12 cellular contexts compared by ENCODE assay signal in the genomic region with DNA sequence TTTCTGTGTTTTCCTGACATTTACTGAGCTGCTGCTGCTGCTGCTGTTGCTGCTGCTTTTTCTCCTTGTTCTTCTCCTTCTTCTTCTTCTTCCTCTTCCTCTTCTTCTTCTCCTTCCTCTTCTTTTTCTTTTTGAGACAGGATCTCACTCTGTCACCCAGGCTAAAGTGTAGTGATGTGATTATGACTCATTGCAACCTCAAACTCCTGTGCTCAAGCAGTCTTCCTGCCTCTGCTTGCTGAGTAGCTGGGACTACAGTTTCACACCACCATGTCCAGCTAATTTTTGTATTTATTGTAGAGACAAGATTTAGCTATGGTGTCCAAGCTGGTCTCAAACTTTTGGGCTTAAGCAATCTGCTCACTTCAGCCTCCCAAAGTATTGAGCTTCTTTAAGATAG.
DNase-seq lines count a peak whose midpoint lies in the region; ATAC-seq, FAIRE-seq and TF ChIP-seq lines count a peak whose summit lies in the region.
"Had no signal": no experiment of that assay in that cellular context is flagged by ENCODE, and none has a peak within 500 bp of the region (broad histone marks: within the 10 kb centered on the region; RNA-seq: fewer than 3 reads in every experiment).

No MANE protein-coding gene starts in this region.

- H3K9ac ChIP-seq in skeletal muscle satellite cell (ENCODE audit: low read depth, low read length): no peak overlapping the region
- H3K9ac ChIP-seq in kidney (ENCODE audit: low read length in 2 of 2): no peak overlapping the region

- H3K27ac Mint-ChIP-seq in activated T-cell treated with anti-CD3 and anti-CD28 coated beads, Interleukin-2, amount 50 U/mL, for 24 hours: peak overlapping the region; percentile 76
- peak overlapping the region; percentile 73 for H3K27ac Mint-ChIP-seq in activated T-helper 2 cell treated with anti-CD3 and anti-CD28 coated beads, Interferon-gamma antibody, Interleukin-2, Interleukin-4, amounts not matched to agents 10 μg/mL and 5 μg/mL and 100 μg/mL, durations not matched to agents 14 hours and 24 hours and 36 hours
- H3K27ac Mint-ChIP-seq: B cell had no signal

- ATAC-seq in HG03432 (IDR thresholded peaks at IDR 0.05; ENCODE audit: unreplicated experiment) (peak; percentile 69), GM19455 (IDR thresholded peaks at IDR 0.05; ENCODE audit: unreplicated experiment) (no peak)

- H3K27ac ChIP-seq in kidney (ENCODE audit: low read depth in 2 of 2, low read length in 2 of 2): no peak overlapping the region

- TF ChIP-seq CTCF in kidney (IDR thresholded peaks at IDR 0.05; ENCODE audit: borderline replicate concordance, extremely low read depth, insufficient read depth): no peak

- intact Hi-C loops in activated T-helper 2 cell treated with anti-CD3 and anti-CD28 coated beads, Interferon-gamma antibody, Interleukin-2, Interleukin-4, amounts not matched to agents 10 μg/mL and 5 μg/mL and 100 μg/mL, durations not matched to agents 14 hours and 24 hours and 36 hours (cut with micrococcal nuclease): loop anchor here (5.0 kb wide), 3 partner anchors 51 to 1139 kb away; no protein-coding TSS in a partner anchor
- intact Hi-C loops in kidney (cut with DNase I): no loop called here

- no peaks in the 10 kb centered on the region for H3K27me3 Mint-ChIP-seq in activated T-cell treated with anti-CD3 and anti-CD28 coated beads, Interleukin-2, amount 50 U/mL, for 24 hours
- H3K27me3 Mint-ChIP-seq in activated T-helper 2 cell treated with anti-CD3 and anti-CD28 coated beads, Interferon-gamma antibody, Interleukin-2, Interleukin-4, amounts not matched to agents 10 μg/mL and 5 μg/mL and 100 μg/mL, durations not matched to agents 14 hours and 24 hours and 36 hours (ENCODE audit: low read depth): no peaks in the 10 kb centered on the region
- H3K27me3 Mint-ChIP-seq: B cell had no signal

- peak overlapping the region; percentile 10 for H3K4me2 ChIP-seq in skeletal muscle satellite cell (ENCODE audit: low read length)

- H3K4me3 ChIP-seq in skeletal muscle satellite cell (ENCODE audit: low read length) (no peak overlapping the region), kidney (ENCODE audit: low read length in 2 of 2) (no peak overlapping the region)

- peaks cover 59% of the 10 kb centered on the region for H3K4me1 Mint-ChIP-seq in activated T-cell treated with anti-CD3 and anti-CD28 coated beads, Interleukin-2, amount 50 U/mL, for 24 hours (ENCODE audit: low read depth)
- peaks cover 48% of the 10 kb centered on the region for H3K4me1 Mint-ChIP-seq in activated T-helper 2 cell treated with anti-CD3 and anti-CD28 coated beads, Interferon-gamma antibody, Interleukin-2, Interleukin-4, amounts not matched to agents 10 μg/mL and 5 μg/mL and 100 μg/mL, durations not matched to agents 14 hours and 24 hours and 36 hours (ENCODE audit: low read depth)
- H3K4me1 Mint-ChIP-seq: B cell had no signal

- H3K9me3 ChIP-seq in skeletal muscle satellite cell (replicated peaks; ENCODE audit: low read length): no peaks in the 10 kb centered on the region
- no peaks in the 10 kb centered on the region for H3K9me3 ChIP-seq in kidney (ENCODE audit: control insufficient read depth in 1 of 2, low read length in 2 of 2)

- H3K36me3 Mint-ChIP-seq in activated T-cell treated with anti-CD3 and anti-CD28 coated beads, Interleukin-2, amount 50 U/mL, for 24 hours (ENCODE audit: low read depth): peaks cover 7% of the 10 kb centered on the region
- H3K36me3 Mint-ChIP-seq in activated T-helper 2 cell treated with anti-CD3 and anti-CD28 coated beads, Interferon-gamma antibody, Interleukin-2, Interleukin-4, amounts not matched to agents 10 μg/mL and 5 μg/mL and 100 μg/mL, durations not matched to agents 14 hours and 24 hours and 36 hours (ENCODE audit: low read depth): peaks cover 10% of the 10 kb centered on the region

- H3K9me3 Mint-ChIP-seq in activated T-cell treated with anti-CD3 and anti-CD28 coated beads, Interleukin-2, amount 50 U/mL, for 24 hours: peaks cover 20% of the 10 kb centered on the region
- H3K9me3 Mint-ChIP-seq in activated T-helper 2 cell treated with anti-CD3 and anti-CD28 coated beads, Interferon-gamma antibody, Interleukin-2, Interleukin-4, amounts not matched to agents 10 μg/mL and 5 μg/mL and 100 μg/mL, durations not matched to agents 14 hours and 24 hours and 36 hours: peaks cover 24% of the 10 kb centered on the region

- no peaks in the 10 kb centered on the region for H3K27me3 ChIP-seq in skeletal muscle satellite cell (ENCODE audit: control insufficient read depth, insufficient read depth, low read length)

- DNase-seq in activated T-cell treated with anti-CD3 and anti-CD28 coated beads, Interleukin-2, amount 50 U/mL, for 24 hours: no peak
- DNase-seq in activated T-cell treated with anti-CD3 and anti-CD28 coated beads, Interleukin-2, amount 50 U/mL, for 1 hour: no peak
- no peak for DNase-seq in activated T-helper 2 cell treated with anti-CD3 and anti-CD28 coated beads, Interferon-gamma antibody, Interleukin-2, Interleukin-4, amounts not matched to agents 10 μg/mL and 5 μg/mL and 100 μg/mL, durations not matched to agents 14 hours and 24 hours and 36 hours (ENCODE audit: low spot score)
- no peak for DNase-seq in kidney
- no peak for DNase-seq in amygdala (lab: John Stamatoyannopoulos, UW)
- DNase-seq: central memory CD4-positive, alpha-beta T cell; NCI-H345; stimulated activated naive CD4-positive, alpha-beta T cell treated with Interleukin-2 at 50 U/mL for 16 hours had no signal

- H3K4me1 ChIP-seq in skeletal muscle satellite cell (ENCODE audit: control insufficient read depth, insufficient read depth, low read length) (peaks cover 24% of the 10 kb centered on the region), kidney (ENCODE audit: control insufficient read depth in 1 of 2, insufficient read depth in 1 of 2, low read depth in 1 of 2, low read length in 2 of 2) (no peaks in the 10 kb centered on the region)

- FAIRE-seq in kidney (lab: Jason Lieb, UNC): no peak

- peak overlapping the region; percentile 6 for H3K4me3 Mint-ChIP-seq in activated T-cell treated with anti-CD3 and anti-CD28 coated beads, Interleukin-2, amount 50 U/mL, for 24 hours
- no peak overlapping the region for H3K4me3 Mint-ChIP-seq in activated T-helper 2 cell treated with anti-CD3 and anti-CD28 coated beads, Interferon-gamma antibody, Interleukin-2, Interleukin-4, amounts not matched to agents 10 μg/mL and 5 μg/mL and 100 μg/mL, durations not matched to agents 14 hours and 24 hours and 36 hours (ENCODE audit: low read depth)
- H3K4me3 Mint-ChIP-seq: B cell had no signal

- no peaks in the 10 kb centered on the region for H3K36me3 ChIP-seq in skeletal muscle satellite cell (ENCODE audit: insufficient read depth, low read length)
- no peaks in the 10 kb centered on the region for H3K36me3 ChIP-seq in kidney (ENCODE audit: control insufficient read depth in 1 of 2, insufficient read depth in 2 of 2, low read length in 2 of 2)
